ENCODE assay signal across 1 cellular context in the genomic region with DNA sequence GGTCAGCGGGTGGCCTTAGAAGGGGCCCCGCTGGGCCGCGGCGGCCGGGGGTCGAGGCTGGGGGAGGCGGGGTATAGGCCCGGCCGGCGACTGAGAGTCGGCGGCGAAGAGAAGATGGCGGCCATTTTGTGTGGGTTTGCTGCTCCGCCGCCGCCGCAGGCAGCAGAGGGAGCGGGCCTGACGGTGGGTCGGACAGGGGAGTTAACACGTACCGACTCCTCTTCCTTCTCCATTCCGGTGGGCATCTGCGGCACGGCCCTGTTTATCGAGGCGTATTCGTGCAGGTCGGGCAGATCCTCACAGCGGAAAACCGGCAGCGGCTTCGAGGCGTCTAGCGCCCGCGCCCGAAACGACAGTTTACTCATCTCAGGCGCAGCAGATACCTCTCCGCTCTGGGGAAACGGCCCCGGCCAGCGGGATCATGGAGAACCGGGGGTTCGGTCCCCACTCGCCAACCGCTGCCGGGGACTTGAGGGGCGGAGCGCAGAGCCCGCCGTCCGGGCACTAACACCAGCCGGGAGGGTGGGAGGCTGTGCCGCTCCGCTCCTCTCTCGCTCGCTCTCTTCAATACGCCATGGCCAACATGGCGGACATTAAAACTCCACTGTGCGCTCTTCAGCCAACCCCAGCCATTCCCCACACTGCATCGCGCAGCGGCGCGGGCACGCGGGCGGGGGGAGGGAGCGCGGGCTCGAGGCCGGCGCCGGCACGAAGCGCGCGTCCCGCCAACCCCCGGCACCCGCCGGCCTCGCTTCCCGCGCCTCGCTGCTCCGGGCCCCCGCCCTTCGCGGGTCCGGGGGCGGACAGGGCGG.
A peak's percentile ranks its signal among the peaks of the same experiment; 100 is the strongest.
TF ChIP-seq lines count a peak whose summit lies in the region.

A gene with protein sequence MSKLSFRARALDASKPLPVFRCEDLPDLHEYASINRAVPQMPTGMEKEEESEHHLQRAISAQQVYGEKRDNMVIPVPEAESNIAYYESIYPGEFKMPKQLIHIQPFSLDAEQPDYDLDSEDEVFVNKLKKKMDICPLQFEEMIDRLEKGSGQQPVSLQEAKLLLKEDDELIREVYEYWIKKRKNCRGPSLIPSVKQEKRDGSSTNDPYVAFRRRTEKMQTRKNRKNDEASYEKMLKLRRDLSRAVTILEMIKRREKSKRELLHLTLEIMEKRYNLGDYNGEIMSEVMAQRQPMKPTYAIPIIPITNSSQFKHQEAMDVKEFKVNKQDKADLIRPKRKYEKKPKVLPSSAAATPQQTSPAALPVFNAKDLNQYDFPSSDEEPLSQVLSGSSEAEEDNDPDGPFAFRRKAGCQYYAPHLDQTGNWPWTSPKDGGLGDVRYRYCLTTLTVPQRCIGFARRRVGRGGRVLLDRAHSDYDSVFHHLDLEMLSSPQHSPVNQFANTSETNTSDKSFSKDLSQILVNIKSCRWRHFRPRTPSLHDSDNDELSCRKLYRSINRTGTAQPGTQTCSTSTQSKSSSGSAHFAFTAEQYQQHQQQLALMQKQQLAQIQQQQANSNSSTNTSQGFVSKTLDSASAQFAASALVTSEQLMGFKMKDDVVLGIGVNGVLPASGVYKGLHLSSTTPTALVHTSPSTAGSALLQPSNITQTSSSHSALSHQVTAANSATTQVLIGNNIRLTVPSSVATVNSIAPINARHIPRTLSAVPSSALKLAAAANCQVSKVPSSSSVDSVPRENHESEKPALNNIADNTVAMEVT (minus strand): TSS at position 608 of the 812 bp plus-strand sequence. CDS start 243 bp downstream, at position 365.

TF ChIP-seq in HEK293, 187 proteins besides CTCF, POLR2A, EP300 and RAD21 (continued from another document):
- TF ChIP-seq, protein P1, sequence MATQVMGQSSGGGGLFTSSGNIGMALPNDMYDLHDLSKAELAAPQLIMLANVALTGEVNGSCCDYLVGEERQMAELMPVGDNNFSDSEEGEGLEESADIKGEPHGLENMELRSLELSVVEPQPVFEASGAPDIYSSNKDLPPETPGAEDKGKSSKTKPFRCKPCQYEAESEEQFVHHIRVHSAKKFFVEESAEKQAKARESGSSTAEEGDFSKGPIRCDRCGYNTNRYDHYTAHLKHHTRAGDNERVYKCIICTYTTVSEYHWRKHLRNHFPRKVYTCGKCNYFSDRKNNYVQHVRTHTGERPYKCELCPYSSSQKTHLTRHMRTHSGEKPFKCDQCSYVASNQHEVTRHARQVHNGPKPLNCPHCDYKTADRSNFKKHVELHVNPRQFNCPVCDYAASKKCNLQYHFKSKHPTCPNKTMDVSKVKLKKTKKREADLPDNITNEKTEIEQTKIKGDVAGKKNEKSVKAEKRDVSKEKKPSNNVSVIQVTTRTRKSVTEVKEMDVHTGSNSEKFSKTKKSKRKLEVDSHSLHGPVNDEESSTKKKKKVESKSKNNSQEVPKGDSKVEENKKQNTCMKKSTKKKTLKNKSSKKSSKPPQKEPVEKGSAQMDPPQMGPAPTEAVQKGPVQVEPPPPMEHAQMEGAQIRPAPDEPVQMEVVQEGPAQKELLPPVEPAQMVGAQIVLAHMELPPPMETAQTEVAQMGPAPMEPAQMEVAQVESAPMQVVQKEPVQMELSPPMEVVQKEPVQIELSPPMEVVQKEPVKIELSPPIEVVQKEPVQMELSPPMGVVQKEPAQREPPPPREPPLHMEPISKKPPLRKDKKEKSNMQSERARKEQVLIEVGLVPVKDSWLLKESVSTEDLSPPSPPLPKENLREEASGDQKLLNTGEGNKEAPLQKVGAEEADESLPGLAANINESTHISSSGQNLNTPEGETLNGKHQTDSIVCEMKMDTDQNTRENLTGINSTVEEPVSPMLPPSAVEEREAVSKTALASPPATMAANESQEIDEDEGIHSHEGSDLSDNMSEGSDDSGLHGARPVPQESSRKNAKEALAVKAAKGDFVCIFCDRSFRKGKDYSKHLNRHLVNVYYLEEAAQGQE (tag by site-specific recombination; IDR thresholded peaks at IDR 0.05): no peak
- 0 out of 2 replicates have a peak, but pooled peaks have one; percentile 10 for TF ChIP-seq ZFHX2 (tag by site-specific recombination; conservative IDR thresholded peaks at IDR 0.05)
- TF ChIP-seq ZBTB21 (tag by site-specific recombination; IDR thresholded peaks at IDR 0.05): no peak
- TF ChIP-seq, protein P2, sequence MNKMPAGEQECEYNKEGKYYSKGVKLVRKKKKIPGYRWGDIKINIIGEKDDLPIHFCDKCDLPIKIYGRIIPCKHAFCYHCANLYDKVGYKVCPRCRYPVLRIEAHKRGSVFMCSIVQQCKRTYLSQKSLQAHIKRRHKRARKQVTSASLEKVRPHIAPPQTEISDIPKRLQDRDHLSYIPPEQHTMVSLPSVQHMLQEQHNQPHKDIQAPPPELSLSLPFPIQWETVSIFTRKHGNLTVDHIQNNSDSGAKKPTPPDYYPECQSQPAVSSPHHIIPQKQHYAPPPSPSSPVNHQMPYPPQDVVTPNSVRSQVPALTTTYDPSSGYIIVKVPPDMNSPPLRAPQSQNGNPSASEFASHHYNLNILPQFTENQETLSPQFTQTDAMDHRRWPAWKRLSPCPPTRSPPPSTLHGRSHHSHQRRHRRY (tag by site-specific recombination; IDR thresholded peaks at IDR 0.05): no peak
- TF ChIP-seq, protein P3, sequence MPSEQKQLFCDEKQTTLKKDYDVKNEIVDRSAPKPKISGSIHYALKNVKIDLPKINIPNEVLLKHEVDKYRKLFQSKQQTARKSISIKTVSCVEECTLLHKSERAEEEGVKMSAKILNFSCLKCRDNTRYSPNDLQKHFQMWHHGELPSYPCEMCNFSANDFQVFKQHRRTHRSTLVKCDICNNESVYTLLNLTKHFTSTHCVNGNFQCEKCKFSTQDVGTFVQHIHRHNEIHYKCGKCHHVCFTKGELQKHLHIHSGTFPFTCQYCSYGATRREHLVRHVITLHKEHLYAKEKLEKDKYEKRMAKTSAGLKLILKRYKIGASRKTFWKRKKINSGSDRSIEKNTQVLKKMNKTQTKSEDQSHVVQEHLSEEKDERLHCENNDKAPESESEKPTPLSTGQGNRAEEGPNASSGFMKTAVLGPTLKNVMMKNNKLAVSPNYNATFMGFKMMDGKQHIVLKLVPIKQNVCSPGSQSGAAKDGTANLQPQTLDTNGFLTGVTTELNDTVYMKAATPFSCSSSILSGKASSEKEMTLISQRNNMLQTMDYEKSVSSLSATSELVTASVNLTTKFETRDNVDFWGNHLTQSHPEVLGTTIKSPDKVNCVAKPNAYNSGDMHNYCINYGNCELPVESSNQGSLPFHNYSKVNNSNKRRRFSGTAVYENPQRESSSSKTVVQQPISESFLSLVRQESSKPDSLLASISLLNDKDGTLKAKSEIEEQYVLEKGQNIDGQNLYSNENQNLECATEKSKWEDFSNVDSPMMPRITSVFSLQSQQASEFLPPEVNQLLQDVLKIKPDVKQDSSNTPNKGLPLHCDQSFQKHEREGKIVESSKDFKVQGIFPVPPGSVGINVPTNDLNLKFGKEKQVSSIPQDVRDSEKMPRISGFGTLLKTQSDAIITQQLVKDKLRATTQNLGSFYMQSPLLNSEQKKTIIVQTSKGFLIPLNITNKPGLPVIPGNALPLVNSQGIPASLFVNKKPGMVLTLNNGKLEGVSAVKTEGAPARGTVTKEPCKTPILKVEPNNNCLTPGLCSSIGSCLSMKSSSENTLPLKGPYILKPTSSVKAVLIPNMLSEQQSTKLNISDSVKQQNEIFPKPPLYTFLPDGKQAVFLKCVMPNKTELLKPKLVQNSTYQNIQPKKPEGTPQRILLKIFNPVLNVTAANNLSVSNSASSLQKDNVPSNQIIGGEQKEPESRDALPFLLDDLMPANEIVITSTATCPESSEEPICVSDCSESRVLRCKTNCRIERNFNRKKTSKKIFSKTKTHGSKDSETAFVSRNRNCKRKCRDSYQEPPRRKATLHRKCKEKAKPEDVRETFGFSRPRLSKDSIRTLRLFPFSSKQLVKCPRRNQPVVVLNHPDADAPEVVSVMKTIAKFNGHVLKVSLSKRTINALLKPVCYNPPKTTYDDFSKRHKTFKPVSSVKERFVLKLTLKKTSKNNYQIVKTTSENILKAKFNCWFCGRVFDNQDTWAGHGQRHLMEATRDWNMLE (tag by site-specific recombination; conservative IDR thresholded peaks at IDR 0.05; ENCODE audit: low read depth): no peak
- TF ChIP-seq, protein P4, sequence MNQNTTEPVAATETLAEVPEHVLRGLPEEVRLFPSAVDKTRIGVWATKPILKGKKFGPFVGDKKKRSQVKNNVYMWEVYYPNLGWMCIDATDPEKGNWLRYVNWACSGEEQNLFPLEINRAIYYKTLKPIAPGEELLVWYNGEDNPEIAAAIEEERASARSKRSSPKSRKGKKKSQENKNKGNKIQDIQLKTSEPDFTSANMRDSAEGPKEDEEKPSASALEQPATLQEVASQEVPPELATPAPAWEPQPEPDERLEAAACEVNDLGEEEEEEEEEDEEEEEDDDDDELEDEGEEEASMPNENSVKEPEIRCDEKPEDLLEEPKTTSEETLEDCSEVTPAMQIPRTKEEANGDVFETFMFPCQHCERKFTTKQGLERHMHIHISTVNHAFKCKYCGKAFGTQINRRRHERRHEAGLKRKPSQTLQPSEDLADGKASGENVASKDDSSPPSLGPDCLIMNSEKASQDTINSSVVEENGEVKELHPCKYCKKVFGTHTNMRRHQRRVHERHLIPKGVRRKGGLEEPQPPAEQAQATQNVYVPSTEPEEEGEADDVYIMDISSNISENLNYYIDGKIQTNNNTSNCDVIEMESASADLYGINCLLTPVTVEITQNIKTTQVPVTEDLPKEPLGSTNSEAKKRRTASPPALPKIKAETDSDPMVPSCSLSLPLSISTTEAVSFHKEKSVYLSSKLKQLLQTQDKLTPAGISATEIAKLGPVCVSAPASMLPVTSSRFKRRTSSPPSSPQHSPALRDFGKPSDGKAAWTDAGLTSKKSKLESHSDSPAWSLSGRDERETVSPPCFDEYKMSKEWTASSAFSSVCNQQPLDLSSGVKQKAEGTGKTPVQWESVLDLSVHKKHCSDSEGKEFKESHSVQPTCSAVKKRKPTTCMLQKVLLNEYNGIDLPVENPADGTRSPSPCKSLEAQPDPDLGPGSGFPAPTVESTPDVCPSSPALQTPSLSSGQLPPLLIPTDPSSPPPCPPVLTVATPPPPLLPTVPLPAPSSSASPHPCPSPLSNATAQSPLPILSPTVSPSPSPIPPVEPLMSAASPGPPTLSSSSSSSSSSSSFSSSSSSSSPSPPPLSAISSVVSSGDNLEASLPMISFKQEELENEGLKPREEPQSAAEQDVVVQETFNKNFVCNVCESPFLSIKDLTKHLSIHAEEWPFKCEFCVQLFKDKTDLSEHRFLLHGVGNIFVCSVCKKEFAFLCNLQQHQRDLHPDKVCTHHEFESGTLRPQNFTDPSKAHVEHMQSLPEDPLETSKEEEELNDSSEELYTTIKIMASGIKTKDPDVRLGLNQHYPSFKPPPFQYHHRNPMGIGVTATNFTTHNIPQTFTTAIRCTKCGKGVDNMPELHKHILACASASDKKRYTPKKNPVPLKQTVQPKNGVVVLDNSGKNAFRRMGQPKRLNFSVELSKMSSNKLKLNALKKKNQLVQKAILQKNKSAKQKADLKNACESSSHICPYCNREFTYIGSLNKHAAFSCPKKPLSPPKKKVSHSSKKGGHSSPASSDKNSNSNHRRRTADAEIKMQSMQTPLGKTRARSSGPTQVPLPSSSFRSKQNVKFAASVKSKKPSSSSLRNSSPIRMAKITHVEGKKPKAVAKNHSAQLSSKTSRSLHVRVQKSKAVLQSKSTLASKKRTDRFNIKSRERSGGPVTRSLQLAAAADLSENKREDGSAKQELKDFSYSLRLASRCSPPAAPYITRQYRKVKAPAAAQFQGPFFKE (tag by site-specific recombination; IDR thresholded peaks at IDR 0.05; ENCODE audit: borderline replicate concordance): no peak
- TF ChIP-seq KLF9 (tag by site-specific recombination; IDR thresholded peaks at IDR 0.05; ENCODE audit: low read depth): no peak
- no peak for TF ChIP-seq ZNF777 (tag by site-specific recombination; IDR thresholded peaks at IDR 0.05; ENCODE audit: borderline replicate concordance)
- no peak for TF ChIP-seq ZBTB8A (tag by site-specific recombination; IDR thresholded peaks at IDR 0.05)
- no peak for TF ChIP-seq ZNF202 (tag by site-specific recombination; IDR thresholded peaks at IDR 0.05; ENCODE audit: borderline replicate concordance)
- no peak for TF ChIP-seq ZNF214 (tag by site-specific recombination; IDR thresholded peaks at IDR 0.05; ENCODE audit: borderline replicate concordance)
- no peak for TF ChIP-seq ZNF112 (tag by site-specific recombination; IDR thresholded peaks at IDR 0.05)
- no peak for TF ChIP-seq ZNF530 (tag by site-specific recombination; IDR thresholded peaks at IDR 0.05; ENCODE audit: low read depth)
- TF ChIP-seq, protein P5, sequence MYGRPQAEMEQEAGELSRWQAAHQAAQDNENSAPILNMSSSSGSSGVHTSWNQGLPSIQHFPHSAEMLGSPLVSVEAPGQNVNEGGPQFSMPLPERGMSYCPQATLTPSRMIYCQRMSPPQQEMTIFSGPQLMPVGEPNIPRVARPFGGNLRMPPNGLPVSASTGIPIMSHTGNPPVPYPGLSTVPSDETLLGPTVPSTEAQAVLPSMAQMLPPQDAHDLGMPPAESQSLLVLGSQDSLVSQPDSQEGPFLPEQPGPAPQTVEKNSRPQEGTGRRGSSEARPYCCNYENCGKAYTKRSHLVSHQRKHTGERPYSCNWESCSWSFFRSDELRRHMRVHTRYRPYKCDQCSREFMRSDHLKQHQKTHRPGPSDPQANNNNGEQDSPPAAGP (tag by site-specific recombination; IDR thresholded peaks at IDR 0.05): no peak; the same call in 1 of the 2 replicates
- no peak for TF ChIP-seq ZFP69B (tag by site-specific recombination; IDR thresholded peaks at IDR 0.05)
- TF ChIP-seq ZNF501 (tag by site-specific recombination; IDR thresholded peaks at IDR 0.05): peak; percentile 73
- peak; percentile 64; the same call in 1 of the 2 replicates for TF ChIP-seq GLI4 (tag by site-specific recombination; IDR thresholded peaks at IDR 0.05)
- no peak; the same call in 1 of the 2 replicates for TF ChIP-seq ZNF664 (tag by site-specific recombination; IDR thresholded peaks at IDR 0.05)
- no peak for TF ChIP-seq ZNF223 (tag by site-specific recombination; IDR thresholded peaks at IDR 0.05)
- TF ChIP-seq EGR2 (tag by site-specific recombination; IDR thresholded peaks at IDR 0.05; ENCODE audit: low read depth): no peak
- no peak for TF ChIP-seq ZFP3 (tag by site-specific recombination; IDR thresholded peaks at IDR 0.05; ENCODE audit: low read depth)
- TF ChIP-seq, protein P6, sequence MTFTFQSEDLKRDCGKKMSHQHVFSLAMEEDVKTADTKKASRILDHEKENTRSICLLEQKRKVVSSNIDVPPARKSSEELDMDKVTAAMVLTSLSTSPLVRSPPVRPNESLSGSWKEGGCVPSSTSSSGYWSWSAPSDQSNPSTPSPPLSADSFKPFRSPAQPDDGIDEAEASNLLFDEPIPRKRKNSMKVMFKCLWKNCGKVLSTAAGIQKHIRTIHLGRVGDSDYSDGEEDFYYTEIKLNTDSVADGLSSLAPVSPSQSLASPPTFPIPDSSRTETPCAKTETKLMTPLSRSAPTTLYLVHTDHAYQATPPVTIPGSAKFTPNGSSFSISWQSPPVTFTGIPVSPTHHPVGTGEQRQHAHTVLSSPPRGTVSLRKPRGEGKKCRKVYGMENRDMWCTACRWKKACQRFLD (tag by site-specific recombination; IDR thresholded peaks at IDR 0.05): no peak
